23 cellular contexts compared by ENCODE assay signal in the genomic region with DNA sequence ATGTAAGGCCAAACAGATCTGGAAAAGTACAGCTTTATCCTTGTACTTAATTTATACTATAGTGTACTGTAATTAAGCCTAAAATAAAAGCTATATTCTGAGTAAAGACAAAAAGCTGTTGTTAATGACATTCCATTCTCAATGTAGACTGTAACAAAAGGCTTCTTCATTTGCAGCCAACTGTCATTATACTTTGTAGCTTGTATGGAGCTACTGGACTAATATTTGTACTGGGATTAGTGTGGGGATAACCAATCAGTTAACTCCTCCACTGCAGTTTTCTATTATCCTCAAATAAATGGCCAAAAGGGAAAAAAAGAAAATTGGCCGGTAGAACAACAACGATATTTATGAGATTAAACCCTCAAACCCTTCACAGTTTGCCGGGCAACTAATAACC.
DNase-seq lines count a peak whose midpoint lies in the region; ATAC-seq, FAIRE-seq and TF ChIP-seq lines count a peak whose summit lies in the region.
"Had no signal": no experiment of that assay in that cellular context is flagged by ENCODE, and none has a peak within 500 bp of the region (broad histone marks: within the 10 kb centered on the region; RNA-seq: fewer than 3 reads in every experiment).

No MANE protein-coding gene starts in this region.

- peak; percentile 55 for FAIRE-seq in D721Med (lab: Jason Lieb, UNC)
- FAIRE-seq: endometrium, GM12878 had no signal

- DNase-seq in D721Med (ENCODE audit: insufficient read length, low spot score), result no peak
- DNase-seq in NCI-H1105 treated with DMSO at 0.1 percent for 48 hours (lab: John Stamatoyannopoulos, UW), result peak; percentile 65
- DNase-seq in NCI-H82 (lab: John Stamatoyannopoulos, UW), result peak; percentile 42
- no peak for DNase-seq in activated T-cell treated with anti-CD3 and anti-CD28 coated beads, Interleukin-2, amount 50 U/mL, for 24 hours
- no peak for DNase-seq in RKO (ENCODE audit: low spot score)
- no peak for DNase-seq in SKM-1 treated with dmso at 0.1 percent for 144 hours (lab: John Stamatoyannopoulos, UW; ENCODE audit: unreplicated experiment)
- DNase-seq: activated CD4-positive, CD25-positive, alpha-beta regulatory T cell treated with anti-CD3 and anti-CD28 coated beads, Interleukin-2, amount 50 U/mL, for 72 hours; activated CD8-positive, alpha-beta memory T cell treated with anti-CD3 and anti-CD28 coated beads, Interleukin-2, amount 10 ng/mL, durations not matched to agents 7 days and 5 days; activated effector memory CD4-positive, alpha-beta T cell treated with anti-CD3 and anti-CD28 coated beads, Interleukin-2, amount 50 U/mL, for 16 hours; CD8-positive, alpha-beta memory T cell; MM.1S; NCI-H2227 treated with DMSO at 0.1 percent for 48 hours; OCI-M1; retina; T-helper 9 cell had no signal

- H3K27me3 ChIP-seq in iPS-20b (ENCODE audit: insufficient read depth, low read length), result no peaks in the 10 kb centered on the region
- H3K27me3 ChIP-seq: SJSA1, vagina had no signal

- peaks cover 44% of the 10 kb centered on the region for H3K36me3 Mint-ChIP-seq in activated T-cell treated with anti-CD3 and anti-CD28 coated beads, Interleukin-2, amount 50 U/mL, for 24 hours (ENCODE audit: low read depth)
- H3K36me3 Mint-ChIP-seq: IgD-negative memory B cell had no signal

- no peaks in the 10 kb centered on the region for H3K27me3 Mint-ChIP-seq in activated T-cell treated with anti-CD3 and anti-CD28 coated beads, Interleukin-2, amount 50 U/mL, for 24 hours
- H3K27me3 Mint-ChIP-seq: activated CD8-positive, alpha-beta memory T cell treated with anti-CD3 and anti-CD28 coated beads, Interleukin-2, amount 10 ng/mL, durations not matched to agents 7 days and 5 days; CD8-positive, alpha-beta memory T cell; IgD-negative memory B cell had no signal

- peaks cover 69% of the 10 kb centered on the region for H3K4me1 Mint-ChIP-seq in activated T-cell treated with anti-CD3 and anti-CD28 coated beads, Interleukin-2, amount 50 U/mL, for 24 hours (ENCODE audit: low read depth)

- no peaks in the 10 kb centered on the region for H3K9me3 Mint-ChIP-seq in activated T-cell treated with anti-CD3 and anti-CD28 coated beads, Interleukin-2, amount 50 U/mL, for 24 hours
- H3K9me3 Mint-ChIP-seq: CD8-positive, alpha-beta memory T cell; IgD-negative memory B cell had no signal

- no peak overlapping the region for H3K4me3 Mint-ChIP-seq in activated T-cell treated with anti-CD3 and anti-CD28 coated beads, Interleukin-2, amount 50 U/mL, for 24 hours
- H3K4me3 Mint-ChIP-seq: activated CD8-positive, alpha-beta memory T cell treated with anti-CD3 and anti-CD28 coated beads, Interleukin-2, amount 10 ng/mL, durations not matched to agents 7 days and 5 days; CD8-positive, alpha-beta memory T cell; IgD-negative memory B cell had no signal

- no peak overlapping the region for H3K27ac ChIP-seq in iPS-20b (ENCODE audit: low read length)
- H3K27ac ChIP-seq: SJSA1, vagina had no signal

- TF ChIP-seq CTCF in D721Med (IDR thresholded peaks at IDR 0.05; ENCODE audit: insufficient read depth, missing control alignments), result no peak

- H3K36me3 ChIP-seq in iPS-20b (ENCODE audit: insufficient read depth, low read depth, low read length), result no peaks in the 10 kb centered on the region
- H3K36me3 ChIP-seq: SJSA1, vagina had no signal

- no peak overlapping the region for H3K27ac Mint-ChIP-seq in activated T-cell treated with anti-CD3 and anti-CD28 coated beads, Interleukin-2, amount 50 U/mL, for 24 hours
- H3K27ac Mint-ChIP-seq: activated CD8-positive, alpha-beta memory T cell treated with anti-CD3 and anti-CD28 coated beads, Interleukin-2, amount 10 ng/mL, durations not matched to agents 7 days and 5 days; IgD-negative memory B cell had no signal

- H3K9me3 ChIP-seq in iPS-20b (ENCODE audit: insufficient read depth, low read depth, low read length), result no peaks in the 10 kb centered on the region
- H3K9me3 ChIP-seq: SJSA1, vagina had no signal

- no peak for ATAC-seq in GM18517 (IDR thresholded peaks at IDR 0.05; ENCODE audit: unreplicated experiment)
- ATAC-seq: activated CD8-positive, alpha-beta memory T cell treated with anti-CD3 and anti-CD28 coated beads, Interleukin-2, amount 10 ng/mL, durations not matched to agents 7 days and 5 days; GM12878; left lobe of liver had no signal

- H3K9ac ChIP-seq in iPS-20b (ENCODE audit: low read depth, low read length), result 0 out of 2 replicates have a peak overlapping the region, but pooled peaks have one; percentile 26

- peaks cover 34% of the 10 kb centered on the region for H3K4me1 ChIP-seq in iPS-20b (ENCODE audit: insufficient read depth, low read length)

- H3K4me3 ChIP-seq in iPS-20b (ENCODE audit: low read length), result peak overlapping the region; percentile 21; the same call in 1 of the 2 replicates
- H3K4me3 ChIP-seq: GM12878, SJSA1, vagina had no signal

Comparison
In these comparisons a context has a peak if more than half of its experiments do, and no peak if none do; other contexts are left out.
1. DNase-seq: peak in NCI-H1105 treated with DMSO at 0.1 percent for 48 hours (single experiment) and NCI-H82 (single experiment); none in D721Med (single experiment), activated T-cell treated with anti-CD3 and anti-CD28 coated beads, Interleukin-2, amount 50 U/mL, for 24 hours (single experiment), RKO (single experiment) and SKM-1 treated with dmso at 0.1 percent for 144 hours (single experiment).